28 cellular contexts compared by ENCODE assay signal in the genomic region with DNA sequence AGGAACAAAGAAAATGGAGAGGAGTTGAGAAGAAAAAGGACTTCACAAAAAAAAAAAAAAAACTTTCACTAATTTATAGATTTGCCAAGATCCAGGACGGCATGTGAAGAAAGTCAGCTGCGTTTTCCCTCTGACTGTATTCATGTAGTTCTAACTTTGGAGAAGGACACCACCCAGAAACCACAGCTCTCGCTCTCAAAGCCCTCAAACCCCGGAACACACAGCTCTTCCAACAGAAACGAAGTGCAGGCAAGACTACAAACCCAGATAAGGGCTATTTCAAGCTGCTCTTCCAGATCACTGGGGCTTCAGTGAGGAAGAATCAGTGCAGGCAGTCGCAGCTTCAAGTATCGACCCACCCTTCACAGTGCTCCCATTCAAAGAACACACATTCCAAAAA. TPM values are rescaled to one million over a fixed set of nuclear protein-coding genes. Genes with fewer than 3 reads are reported as not detected.
"Had no signal": no experiment of that assay in that cellular context is flagged by ENCODE, and none has a peak within 500 bp of the region (broad histone marks: within the 10 kb centered on the region; RNA-seq: fewer than 3 reads in every experiment).

No MANE protein-coding gene starts in this region.

- H3K4me1 ChIP-seq: body of pancreas, left ventricle myocardium inferior, pancreas, prostate gland, transverse colon, vagina had no signal

- H3K4me3 Mint-ChIP-seq: activated CD4-positive, alpha-beta T cell treated with anti-CD3 and anti-CD28 coated beads for 36 hours; activated CD8-positive, alpha-beta memory T cell treated with anti-CD3 and anti-CD28 coated beads, Interleukin-2, amount 10 ng/mL, durations not matched to agents 7 days and 5 days; activated CD8-positive, alpha-beta T cell treated with anti-CD3 and anti-CD28 coated beads, Interleukin-2, amount 10 ng/mL, durations not matched to agents 7 days and 5 days; activated naive CD4-positive, alpha-beta T cell treated with anti-CD3 and anti-CD28 coated beads, Interleukin-2, amount 50 U/mL, for 24 hours; activated naive CD8-positive, alpha-beta T cell treated with anti-CD3 and anti-CD28 coated beads, Interleukin-2, amount 50 U/mL, for 24 hours; effector memory CD8-positive, alpha-beta T cell; naive thymus-derived CD4-positive, alpha-beta T cell had no signal

- H3K36me3 ChIP-seq: left ventricle myocardium inferior, pancreas, prostate gland, transverse colon, vagina had no signal

- H3K27ac Mint-ChIP-seq: activated CD4-positive, alpha-beta T cell treated with anti-CD3 and anti-CD28 coated beads for 36 hours; activated CD8-positive, alpha-beta memory T cell treated with anti-CD3 and anti-CD28 coated beads, Interleukin-2, amount 10 ng/mL, durations not matched to agents 7 days and 5 days; activated CD8-positive, alpha-beta T cell treated with anti-CD3 and anti-CD28 coated beads, Interleukin-2, amount 10 ng/mL, durations not matched to agents 7 days and 5 days; activated naive CD4-positive, alpha-beta T cell treated with anti-CD3 and anti-CD28 coated beads, Interleukin-2, amount 50 U/mL, for 24 hours; activated naive CD8-positive, alpha-beta T cell treated with anti-CD3 and anti-CD28 coated beads, Interleukin-2, amount 50 U/mL, for 24 hours; activated T-helper 2 cell treated with anti-CD3 and anti-CD28 coated beads, Interferon-gamma antibody, Interleukin-2, Interleukin-4, amounts not matched to agents 10 μg/mL and 5 μg/mL and 100 μg/mL, durations not matched to agents 14 hours and 24 hours and 36 hours; effector memory CD8-positive, alpha-beta T cell; naive thymus-derived CD4-positive, alpha-beta T cell had no signal

- H3K9me3 Mint-ChIP-seq: activated naive CD4-positive, alpha-beta T cell treated with anti-CD3 and anti-CD28 coated beads, Interleukin-2, amount 50 U/mL, for 24 hours; activated T-helper 2 cell treated with anti-CD3 and anti-CD28 coated beads, Interferon-gamma antibody, Interleukin-2, Interleukin-4, amounts not matched to agents 10 μg/mL and 5 μg/mL and 100 μg/mL, durations not matched to agents 14 hours and 24 hours and 36 hours; effector memory CD8-positive, alpha-beta T cell had no signal

- FAIRE-seq: islet of Langerhans, pancreas had no signal

- DNase-seq: activated CD4-positive, alpha-beta T cell treated with anti-CD3 and anti-CD28 coated beads for 36 hours; activated CD4-positive, CD25-positive, alpha-beta regulatory T cell; activated CD8-positive, alpha-beta memory T cell treated with anti-CD3 and anti-CD28 coated beads, Interleukin-2, amount 10 ng/mL, durations not matched to agents 7 days and 5 days; activated CD8-positive, alpha-beta T cell treated with anti-CD3 and anti-CD28 coated beads, Interleukin-2, amount 10 ng/mL, durations not matched to agents 7 days and 5 days; activated naive CD8-positive, alpha-beta T cell treated with anti-CD3 and anti-CD28 coated beads, Interleukin-2, amount 50 U/mL, for 24 hours; activated T-cell treated with anti-CD3 and anti-CD28 coated beads, Interleukin-2, amount 50 U/mL, for 48 hours; anterior cingulate cortex; effector memory CD8-positive, alpha-beta T cell; foreskin melanocyte; left ventricle myocardium inferior; naive thymus-derived CD4-positive, alpha-beta T cell; nucleus accumbens; pancreas; retina; stimulated activated CD4-positive, alpha-beta T cell treated with anti-CD3 and anti-CD28 coated beads, Interleukin-15, amount 100 ng/mL, for 24 hours; stimulated activated CD4-positive, alpha-beta T cell treated with anti-CD3 and anti-CD28 coated beads, Interleukin-2, amount 100 ng/mL, for 24 hours; stimulated activated naive CD4-positive, alpha-beta T cell; T-helper 2 cell; transverse colon had no signal

- H3K27me3 Mint-ChIP-seq: activated CD8-positive, alpha-beta memory T cell treated with anti-CD3 and anti-CD28 coated beads, Interleukin-2, amount 10 ng/mL, durations not matched to agents 7 days and 5 days; effector memory CD8-positive, alpha-beta T cell had no signal

- H3K4me3 ChIP-seq: body of pancreas, coronary artery, left ventricle myocardium inferior, lung, pancreas, prostate gland, transverse colon, vagina had no signal

- H3K27ac ChIP-seq: body of pancreas, coronary artery, left ventricle myocardium inferior, pancreas, prostate gland, transverse colon, vagina had no signal

- H3K36me3 Mint-ChIP-seq: activated CD8-positive, alpha-beta memory T cell treated with anti-CD3 and anti-CD28 coated beads, Interleukin-2, amount 10 ng/mL, durations not matched to agents 7 days and 5 days; activated naive CD4-positive, alpha-beta T cell treated with anti-CD3 and anti-CD28 coated beads, Interleukin-2, amount 50 U/mL, for 24 hours; naive thymus-derived CD4-positive, alpha-beta T cell had no signal

- H3K9me3 ChIP-seq: body of pancreas, left ventricle myocardium inferior, pancreas, prostate gland, transverse colon, vagina had no signal

- H3K4me1 Mint-ChIP-seq: activated CD4-positive, alpha-beta T cell treated with anti-CD3 and anti-CD28 coated beads for 36 hours; activated CD8-positive, alpha-beta memory T cell treated with anti-CD3 and anti-CD28 coated beads, Interleukin-2, amount 10 ng/mL, durations not matched to agents 7 days and 5 days; activated naive CD4-positive, alpha-beta T cell treated with anti-CD3 and anti-CD28 coated beads, Interleukin-2, amount 50 U/mL, for 24 hours; activated naive CD8-positive, alpha-beta T cell treated with anti-CD3 and anti-CD28 coated beads, Interleukin-2, amount 50 U/mL, for 24 hours; naive thymus-derived CD4-positive, alpha-beta T cell had no signal

- H3K27me3 ChIP-seq: body of pancreas, pancreas, vagina had no signal

RNA-seq across cellular contexts. Expression of a gene that starts 13.2 kb away (rescaled TPM):
- total RNA-seq: activated CD4-positive, alpha-beta T cell treated with anti-CD3 and anti-CD28 coated beads for 36 hours; activated CD8-positive, alpha-beta memory T cell treated with anti-CD3 and anti-CD28 coated beads, Interleukin-2, amount 10 ng/mL, durations not matched to agents 7 days and 5 days; activated CD8-positive, alpha-beta T cell treated with anti-CD3 and anti-CD28 coated beads, Interleukin-2, amount 10 ng/mL, durations not matched to agents 7 days and 5 days; activated T-helper 2 cell treated with anti-CD3 and anti-CD28 coated beads, Interferon-gamma antibody, Interleukin-2, Interleukin-4, amounts not matched to agents 10 μg/mL and 5 μg/mL and 100 μg/mL, durations not matched to agents 14 hours and 24 hours and 36 hours; body of pancreas; left ventricle myocardium inferior; naive thymus-derived CD4-positive, alpha-beta T cell; pancreas had no signal
- polyA plus RNA-seq: esophagus; naive thymus-derived CD4-positive, alpha-beta T cell; pancreas had no signal
